ENCODE assay signal across 13 cellular contexts in genomic region chr13:105165449-105166125, GRCh38.
A peak's percentile ranks its signal among the peaks of the same experiment; 100 is the strongest.
DNase-seq lines count a peak whose midpoint lies in the region; ATAC-seq, FAIRE-seq and TF ChIP-seq lines count a peak whose summit lies in the region.
"Had no signal": no experiment of that assay in that cellular context is flagged by ENCODE, and none has a peak within 500 bp of the region (broad histone marks: within the 10 kb centered on the region; RNA-seq: fewer than 3 reads in every experiment).

No MANE protein-coding gene starts in this region.

- no peak overlapping the region for H3K4me3 ChIP-seq in GM12865 (ENCODE audit: low read depth, low read length)
- H3K4me3 ChIP-seq: HAP-1, hepatocyte had no signal

- no peak for FAIRE-seq in urothelium cell line (lab: Jason Lieb, UNC)

- H3K4me3 Mint-ChIP-seq in activated naive CD4-positive, alpha-beta T cell treated with anti-CD3 and anti-CD28 coated beads, Interleukin-2, amount 10 ng/mL, durations not matched to agents 7 days and 5 days: no peak overlapping the region

- CTCF ChIA-PET in activated naive CD4-positive, alpha-beta T cell treated with anti-CD3 and anti-CD28 coated beads, Interleukin-2, amount 10 ng/mL, durations not matched to agents 7 days and 5 days (lab: Charles Lee): no interaction called here

- H3K27ac Mint-ChIP-seq in activated naive CD4-positive, alpha-beta T cell treated with anti-CD3 and anti-CD28 coated beads, Interleukin-2, amount 10 ng/mL, durations not matched to agents 7 days and 5 days: no peak overlapping the region

- no peaks in the 10 kb centered on the region for H3K4me1 Mint-ChIP-seq in activated naive CD4-positive, alpha-beta T cell treated with anti-CD3 and anti-CD28 coated beads, Interleukin-2, amount 10 ng/mL, durations not matched to agents 7 days and 5 days

- DNase-seq in GM12865 (ENCODE audit: low read depth) (peak; percentile 78), GM20000 (ENCODE audit: low spot score) (peak; percentile 1), NCI-H774 (lab: John Stamatoyannopoulos, UW) (peak; percentile 16), urothelium cell line (ENCODE audit: low spot score) (no peak), NCI-H510A treated with DMSO at 0.1 percent for 48 hours (lab: John Stamatoyannopoulos, UW) (no peak), pons (ENCODE audit: low spot score) (no peak)
- DNase-seq in activated naive CD4-positive, alpha-beta T cell treated with anti-CD3 and anti-CD28 coated beads, Interleukin-2, amount 10 ng/mL, durations not matched to agents 7 days and 5 days: no peak
- DNase-seq: activated CD4-positive, alpha-beta T cell treated with anti-CD3 and anti-CD28 coated beads, Interleukin-2, amount 50 U/mL, for 48 hours; KG1; NCI-H526 treated with DMSO at 0.1 percent for 48 hours had no signal

- peak; percentile 98 for ATAC-seq in HG03025 (IDR thresholded peaks at IDR 0.05; ENCODE audit: low FRiP score, unreplicated experiment)

- H3K9me3 Mint-ChIP-seq in activated naive CD4-positive, alpha-beta T cell treated with anti-CD3 and anti-CD28 coated beads, Interleukin-2, amount 10 ng/mL, durations not matched to agents 7 days and 5 days: no peaks in the 10 kb centered on the region

- no peaks in the 10 kb centered on the region for H3K36me3 Mint-ChIP-seq in activated naive CD4-positive, alpha-beta T cell treated with anti-CD3 and anti-CD28 coated beads, Interleukin-2, amount 10 ng/mL, durations not matched to agents 7 days and 5 days

- no peaks in the 10 kb centered on the region for H3K27me3 Mint-ChIP-seq in activated naive CD4-positive, alpha-beta T cell treated with anti-CD3 and anti-CD28 coated beads, Interleukin-2, amount 10 ng/mL, durations not matched to agents 7 days and 5 days

- TF ChIP-seq CTCF in GM12865 (IDR thresholded peaks at IDR 0.05; ENCODE audit: insufficient read depth, low read depth, low read length, missing control alignments) (no peak), GM20000 (IDR thresholded peaks at IDR 0.05; ENCODE audit: extremely low read depth, missing control alignments) (no peak)

Comparison
In these comparisons a context has a peak if more than half of its experiments do, and no peak if none do; other contexts are left out.
1. DNase-seq: peak in GM12865 (single experiment), GM20000 (single experiment) and NCI-H774 (single experiment); none in urothelium cell line (single experiment), activated naive CD4-positive, alpha-beta T cell treated with anti-CD3 and anti-CD28 coated beads, Interleukin-2, amount 10 ng/mL, durations not matched to agents 7 days and 5 days (single experiment), NCI-H510A treated with DMSO at 0.1 percent for 48 hours (single experiment) and pons (single experiment).